ENCODE assay signal across 16 cellular contexts in genomic region chr19:15289673-15290072, GRCh38. TPM values are rescaled to one million over a fixed set of nuclear protein-coding genes. Genes with fewer than 3 reads are reported as not detected.
A peak's percentile ranks its signal among the peaks of the same experiment; 100 is the strongest.
DNase-seq lines count a peak whose midpoint lies in the region; ATAC-seq and TF ChIP-seq lines count a peak whose summit lies in the region.
"Had no signal": no experiment of that assay in that cellular context is flagged by ENCODE, and none has a peak within 500 bp of the region (broad histone marks: within the 10 kb centered on the region; RNA-seq: fewer than 3 reads in every experiment).

No MANE protein-coding gene starts in this region.

- H3K9me2 ChIP-seq in neural cell (ENCODE audit: insufficient read depth, low read length): no peaks in the 10 kb centered on the region

- H3K36me3 ChIP-seq in neural cell (ENCODE audit: insufficient read depth, low read length) (no peaks in the 10 kb centered on the region), brain microvascular endothelial cell (replicated peaks) (no peaks in the 10 kb centered on the region)
- H3K36me3 ChIP-seq: stomach had no signal

- no peak overlapping the region for H3K4me2 ChIP-seq in H9 (ENCODE audit: insufficient read depth, insufficient read length, low read length)
- H3K4me2 ChIP-seq in neural cell (ENCODE audit: low read length): no peak overlapping the region

- H3T11ph ChIP-seq in H9 (ENCODE audit: low read length): no peak overlapping the region

- TF ChIP-seq CTCF in CD14-positive monocyte (IDR thresholded peaks at IDR 0.05) (no peak), H9 (conservative IDR thresholded peaks at IDR 0.05) (no peak), neural cell (IDR thresholded peaks at IDR 0.05; ENCODE audit: poor library complexity, severe bottlenecking) (no peak), brain microvascular endothelial cell (IDR thresholded peaks at IDR 0.05; ENCODE audit: low read depth, low read length, missing control alignments) (no peak), HFFc6 (IDR thresholded peaks at IDR 0.05) (no peak)

- no peak overlapping the region for H2BK5ac ChIP-seq in H9 (ENCODE audit: insufficient read length, low read length)

- H2BK20ac ChIP-seq in H9 (ENCODE audit: low read depth, low read length, poor library complexity, severe bottlenecking): no peak overlapping the region

- no peak overlapping the region for H3K18ac ChIP-seq in H9 (ENCODE audit: insufficient read length, low read depth, low read length)

- peaks cover 77% of the 10 kb centered on the region for H3K4me1 Mint-ChIP-seq in CD14-positive monocyte
- H3K4me1 Mint-ChIP-seq in H9: peaks cover 75 to 82% of the 10 kb centered on the region in 2 experiments
- H3K4me1 Mint-ChIP-seq in activated naive CD8-positive, alpha-beta T cell treated with anti-CD3 and anti-CD28 coated beads, Interleukin-2, amount 50 U/mL, for 24 hours: peaks cover 97% of the 10 kb centered on the region
- H3K4me1 Mint-ChIP-seq in HFFc6 (ENCODE audit: low read depth): peaks cover 83% of the 10 kb centered on the region

- H3K27ac ChIP-seq in H9 (ENCODE audit: insufficient read length, low read depth, low read length) (no peak overlapping the region), neural cell (ENCODE audit: low read length) (no peak overlapping the region), brain microvascular endothelial cell (no peak overlapping the region)

- in situ Hi-C loops in brain microvascular endothelial cell (cut with HindIII; ENCODE audit: low pct_ligation_motif_present, low sequenced_read_pairs): no loop called here

- no peaks in the 10 kb centered on the region for H3K27me3 ChIP-seq in H9 (ENCODE audit: insufficient read depth, low read length)
- no peaks in the 10 kb centered on the region for H3K27me3 ChIP-seq in neural cell (ENCODE audit: insufficient read depth, low read depth, low read length)
- H3K27me3 ChIP-seq in brain microvascular endothelial cell (replicated peaks): no peaks in the 10 kb centered on the region
- H3K27me3 ChIP-seq: stomach had no signal

- H2AK5ac ChIP-seq in H9 (ENCODE audit: insufficient read length, low read length): no peak overlapping the region

- H3K79me1 ChIP-seq in H9 (ENCODE audit: insufficient read depth, low read depth, low read length, poor library complexity, severe bottlenecking): peaks cover 14% of the 10 kb centered on the region

- WGBS in H9 (ENCODE audit: extremely low coverage, insufficient read length, low lambda C conversion rate): no CpG with 5 or more reads among the region's 3 CpGs

- no peaks in the 10 kb centered on the region for H3K23me2 ChIP-seq in H9 (ENCODE audit: insufficient read length, low read depth, low read length, poor library complexity, severe bottlenecking)

- intact Hi-C loops in CD14-positive monocyte (cut with micrococcal nuclease): loop anchor here in 1 of 2 donors (10.0 kb wide), 1 partner anchor 45 kb away; the partner anchor contains the start of gene BRD4

- H2BK12ac ChIP-seq in H9 (ENCODE audit: insufficient read length, low read depth, low read length): no peak overlapping the region

- ATAC-seq in activated naive CD8-positive, alpha-beta T cell treated with anti-CD3 and anti-CD28 coated beads, Interleukin-2, amount 50 U/mL, for 24 hours: no peak
- ATAC-seq in GM21447 (IDR thresholded peaks at IDR 0.05; ENCODE audit: unreplicated experiment): no peak
- ATAC-seq: right cardiac atrium had no signal

- no peaks in the 10 kb centered on the region for H3F3A ChIP-seq in neural cell (ENCODE audit: insufficient read depth, low read length, poor library complexity, severe bottlenecking)

- H3K23ac ChIP-seq in H9 (ENCODE audit: insufficient read length, low read depth, low read length): no peak overlapping the region

- H3K27ac Mint-ChIP-seq in CD14-positive monocyte (peak overlapping the region in 4 of 7 donors; percentile 21 to 67 (median 60)), H9 (peak overlapping the region; percentile 42 to 80 (median 72); a peak in 4 of 7 replicates), HFFc6 (no peak overlapping the region)
- peak overlapping the region; percentile 64 for H3K27ac Mint-ChIP-seq in activated naive CD8-positive, alpha-beta T cell treated with anti-CD3 and anti-CD28 coated beads, Interleukin-2, amount 50 U/mL, for 24 hours

- no peak overlapping the region for H3K9ac ChIP-seq in H9 (ENCODE audit: extremely low read depth, insufficient read length, low read length)
- no peak overlapping the region for H3K9ac ChIP-seq in neural cell (ENCODE audit: low read length)

- peak overlapping the region; percentile 43 for H3K4me3 ChIP-seq in neural cell (ENCODE audit: low read length)
- H3K4me3 ChIP-seq in brain microvascular endothelial cell (ENCODE audit: low read depth, low read length): no peak overlapping the region
- H3K4me3 ChIP-seq: stomach had no signal

- no peaks in the 10 kb centered on the region for H3K9me3 ChIP-seq in H9 (ENCODE audit: control insufficient read depth, low read depth, low read length)
- no peaks in the 10 kb centered on the region for H3K9me3 ChIP-seq in neural cell (ENCODE audit: low read length)
- H3K9me3 ChIP-seq: stomach had no signal

- no peak overlapping the region for H4K91ac ChIP-seq in H9 (ENCODE audit: insufficient read length, low read depth, low read length)

- H3K4me1 ChIP-seq in H9 (ENCODE audit: insufficient read depth, low read length): peaks cover 24% of the 10 kb centered on the region

- DNase-seq in CD14-positive monocyte (ENCODE audit: low spot score) (no peak), H9 (no peak), brain microvascular endothelial cell (no peak), HFFc6 (no peak)
- DNase-seq in activated naive CD8-positive, alpha-beta T cell treated with anti-CD3 and anti-CD28 coated beads, Interleukin-2, amount 50 U/mL, for 24 hours: no peak
- DNase-seq: activated CD8-positive, alpha-beta memory T cell treated with anti-CD3 and anti-CD28 coated beads, Interleukin-2, amount 50 U/mL, for 4 hours; Calu3; effector memory CD4-positive, alpha-beta T cell; kidney; NK-92 treated with Interleukin-12 subunit alpha and Interleukin-12 subunit beta, amount 100 ng/mL, for 24 hours; right cardiac atrium; SHP77 treated with DMSO at 0.1 percent for 48 hours; stimulated activated CD4-positive, alpha-beta T cell treated with anti-CD3 and anti-CD28 coated beads, Interleukin-4, amount 100 ng/mL, for 24 hours; stomach had no signal

- no peak overlapping the region for H2BK15ac ChIP-seq in H9 (ENCODE audit: low read depth, low read length)

- H4K5ac ChIP-seq in H9 (ENCODE audit: insufficient read length, low read depth, low read length): no peak overlapping the region

- no peak for TF ChIP-seq EP300 in neural cell (conservative IDR thresholded peaks at IDR 0.05; ENCODE audit: poor library complexity, severe bottlenecking)

- no peaks in the 10 kb centered on the region for H3K9me3 Mint-ChIP-seq in CD14-positive monocyte
- H3K9me3 Mint-ChIP-seq in H9: no peaks in the 10 kb centered on the region
- H3K9me3 Mint-ChIP-seq in activated naive CD8-positive, alpha-beta T cell treated with anti-CD3 and anti-CD28 coated beads, Interleukin-2, amount 50 U/mL, for 24 hours: no peaks in the 10 kb centered on the region
- H3K9me3 Mint-ChIP-seq in HFFc6: no peaks in the 10 kb centered on the region

- H3K27me3 Mint-ChIP-seq in CD14-positive monocyte (ENCODE audit: low read depth in 3 of 3): peaks cover 0 to 2% (median 0%) of the 10 kb centered on the region in 3 donors
- no peaks in the 10 kb centered on the region for H3K27me3 Mint-ChIP-seq in H9 (ENCODE audit: low read depth)
- H3K27me3 Mint-ChIP-seq in activated naive CD8-positive, alpha-beta T cell treated with anti-CD3 and anti-CD28 coated beads, Interleukin-2, amount 50 U/mL, for 24 hours: no peaks in the 10 kb centered on the region
- H3K27me3 Mint-ChIP-seq in HFFc6 (ENCODE audit: insufficient read depth): no peaks in the 10 kb centered on the region

- H3K79me2 ChIP-seq in H9 (ENCODE audit: insufficient read depth, low read length) (peaks cover 86% of the 10 kb centered on the region), neural cell (replicated peaks; ENCODE audit: insufficient read depth, low read length) (peaks cover 98% of the 10 kb centered on the region)

- H4K20me1 ChIP-seq in H9 (ENCODE audit: control insufficient read depth, insufficient read depth, insufficient read length) (peaks cover 5% of the 10 kb centered on the region), neural cell (ENCODE audit: insufficient read depth) (peaks cover 3% of the 10 kb centered on the region)

- peaks cover 0 to 7% of the 10 kb centered on the region in 2 donors for H3K36me3 Mint-ChIP-seq in CD14-positive monocyte
- no peaks in the 10 kb centered on the region for H3K36me3 Mint-ChIP-seq in H9 (ENCODE audit: insufficient read depth in 1 of 3, low read depth in 3 of 3)
- H3K36me3 Mint-ChIP-seq in activated naive CD8-positive, alpha-beta T cell treated with anti-CD3 and anti-CD28 coated beads, Interleukin-2, amount 50 U/mL, for 24 hours (ENCODE audit: low read depth): peaks cover 4% of the 10 kb centered on the region
- no peaks in the 10 kb centered on the region for H3K36me3 Mint-ChIP-seq in HFFc6 (ENCODE audit: low read depth)

- no peak for TF ChIP-seq RAD21 in neural cell (conservative IDR thresholded peaks at IDR 0.05)

- no peak overlapping the region for H2BK120ac ChIP-seq in H9 (ENCODE audit: low read depth, low read length, poor library complexity, severe bottlenecking)

- H3K4ac ChIP-seq in H9 (ENCODE audit: low read depth, low read length): no peak overlapping the region

- H2AFZ ChIP-seq in H9 (ENCODE audit: low read length): no peak overlapping the region
- H2AFZ ChIP-seq in neural cell (ENCODE audit: low read depth, low read length): no peak overlapping the region

- no peak overlapping the region; the same call in 1 of the 2 replicates for H3K14ac ChIP-seq in H9 (ENCODE audit: insufficient read depth, low read length)

- H3K56ac ChIP-seq in H9 (ENCODE audit: insufficient read length, low read depth, low read length): no peak overlapping the region

- no peak overlapping the region for H3K4me3 Mint-ChIP-seq in CD14-positive monocyte
- peak overlapping the region in 1 of 2 experiments; percentile 22; a peak in 1 of 5 replicates for H3K4me3 Mint-ChIP-seq in H9
- no peak overlapping the region for H3K4me3 Mint-ChIP-seq in activated naive CD8-positive, alpha-beta T cell treated with anti-CD3 and anti-CD28 coated beads, Interleukin-2, amount 50 U/mL, for 24 hours
- H3K4me3 Mint-ChIP-seq in HFFc6: no peak overlapping the region

- H4K8ac ChIP-seq in H9 (replicated peaks; ENCODE audit: insufficient read length, low read depth, low read length): no peak overlapping the region

RNA-seq across cellular contexts. Expression of gene BRD4, which starts 42.7 kb away (rescaled TPM):
- polyA plus RNA-seq in CD14-positive monocyte (1 to 10 TPM; 3.7 to 4.2 TPM), neural cell (3.6 and 5.8 TPM in 2 replicates)
- total RNA-seq in H9 (2021): 144 TPM in 2 replicates
- polyA minus RNA-seq in neural cell: 15.3 and 25.1 TPM in 2 replicates
- 10 to 100 TPM; 74.9 to 85.2 (median 81.5) TPM for total RNA-seq in HFFc6 (2021; fragmentation: NEBNext Ultra II Directional; extraction: Animal tissue kit (Norgen Biotek cat#: 25700))

RNA-seq across cellular contexts. Expression of gene EPHX3, which starts 57.4 kb away (rescaled TPM):
- 1 to 10 TPM in 1 of 2 donors, under 1 TPM in 1; 0.23 to 1.5 TPM for polyA plus RNA-seq in CD14-positive monocyte
- total RNA-seq in H9 (2021): 26.7 and 27.4 TPM in 2 replicates
- polyA plus RNA-seq in neural cell: not detected in 2 replicates
- not detected in 2 replicates for polyA minus RNA-seq in neural cell
- total RNA-seq in HFFc6 (2021; fragmentation: NEBNext Ultra II Directional; extraction: Animal tissue kit (Norgen Biotek cat#: 25700)): under 1 TPM in 3 of 6 experiments, not detected in 3; 0.13 to 0.37 (median 0.14) TPM

Comparison
In these comparisons a context has a peak if more than half of its experiments do, and no peak if none do; other contexts are left out.
1. RNA of gene EPHX3, which starts 57.4 kb away (total RNA-seq): 26.7 to 27.4 TPM in H9; 0.13 to 0.37 TPM in HFFc6; every median in the first group is over 10 times any median in the second.